In genomic region chr15:49751191-49751590, GRCh38 we compare ENCODE assay signal across 25 cellular contexts.
"Had no signal": no experiment of that assay in that cellular context is flagged by ENCODE, and none has a peak within 500 bp of the region (broad histone marks: within the 10 kb centered on the region; RNA-seq: fewer than 3 reads in every experiment).

No MANE protein-coding gene starts in this region.

- ATAC-seq: gastrocnemius medialis; left lung; right lobe of liver; stimulated activated naive B cell treated with anti-CD40 and anti-IgM and Interleukin-4, amounts not matched to agents 10 μg/mL and 1 μg/mL and 100 μg/mL, for 72 hours; stimulated activated naive CD8-positive, alpha-beta T cell treated with anti-CD3 and anti-CD28 coated beads, Interleukin-15, amount 100 ng/mL, for 72 hours had no signal

- H3K4me1 ChIP-seq: gastrocnemius medialis, left lung, right lobe of liver, testis, tibial nerve had no signal

- H3K27me3 ChIP-seq: gastrocnemius medialis, heart right ventricle, left lung, neutrophil, right lobe of liver, testis, tibial nerve had no signal

- DNase-seq: caudate nucleus; effector CD4-positive, alpha-beta T cell; endodermal cell; erythroblast; gastrocnemius medialis; heart right ventricle; islet precursor cell; left lung; mesenchymal stem cell; midbrain; naive B cell; nephron progenitor cell; posterior cingulate gyrus; right lobe of liver; stimulated activated CD4-positive, alpha-beta T cell treated with anti-CD3 and anti-CD28 coated beads, Interleukin-2, amount 100 ng/mL, for 24 hours; stimulated activated CD4-positive, alpha-beta T cell treated with anti-CD3 and anti-CD28 coated beads, Interleukin-4, amount 100 ng/mL, for 4 hours; stimulated activated naive B cell treated with anti-CD40 and anti-IgM and Interleukin-4, amounts not matched to agents 10 μg/mL and 1 μg/mL and 100 μg/mL, for 72 hours; stimulated activated naive CD8-positive, alpha-beta T cell treated with anti-CD3 and anti-CD28 coated beads, Interleukin-15, amount 100 ng/mL, for 72 hours; testis had no signal

- H3K9me3 ChIP-seq: gastrocnemius medialis, left lung, neutrophil, right lobe of liver, testis, tibial nerve had no signal

- FAIRE-seq: endothelial cell of umbilical vein had no signal

- H3K4me3 ChIP-seq: coronary artery, gastrocnemius medialis, heart right ventricle, left lung, lung, right lobe of liver, skin epidermis, testis, tibial nerve had no signal

- H3K36me3 ChIP-seq: gastrocnemius medialis, heart right ventricle, left lung, neutrophil, right lobe of liver, tibial nerve had no signal

- H3K27ac ChIP-seq: gastrocnemius medialis, heart right ventricle, left lung, neutrophil, right lobe of liver, testis, tibial nerve had no signal
